ENCODE assay signal across 12 cellular contexts in the genomic region with DNA sequence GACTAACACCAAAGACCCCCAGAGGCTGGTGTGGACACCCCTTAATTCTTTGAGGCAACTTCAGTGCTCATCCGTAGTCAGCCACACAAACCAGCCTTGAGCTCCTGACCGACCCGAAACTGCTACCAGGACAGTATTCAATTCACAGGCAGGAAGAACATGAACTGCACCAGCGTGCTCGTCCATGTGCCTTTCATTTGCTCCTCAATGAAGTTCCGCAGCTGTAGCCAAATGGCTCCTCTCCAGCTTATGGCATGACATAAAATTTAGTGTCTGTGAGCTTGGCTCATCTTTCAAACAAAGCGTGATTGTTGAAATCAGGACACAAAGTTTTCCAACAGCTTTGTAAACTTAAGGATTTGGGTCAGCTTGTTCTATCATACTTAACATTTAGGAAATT.
DNase-seq lines count a peak whose midpoint lies in the region; ATAC-seq and TF ChIP-seq lines count a peak whose summit lies in the region.
"Had no signal": no experiment of that assay in that cellular context is flagged by ENCODE, and none has a peak within 500 bp of the region (broad histone marks: within the 10 kb centered on the region; RNA-seq: fewer than 3 reads in every experiment).

No MANE protein-coding gene starts in this region.

- peaks cover 7% of the 10 kb centered on the region; the same call in 1 of the 2 replicates for H3F3A ChIP-seq in GM23248 (ENCODE audit: insufficient read depth)

- no peak overlapping the region for H3K9ac ChIP-seq in GM23248

- peak overlapping the region; percentile 48 for H3K4me2 ChIP-seq in GM23248 (ENCODE audit: unreplicated experiment)

- H3K27me3 ChIP-seq in GM23248 (replicated peaks; ENCODE audit: insufficient read depth) (0 out of 2 replicates have a peak, but pooled peaks cover 5% of the 10 kb centered on the region), testis (no peaks in the 10 kb centered on the region)
- H3K27me3 ChIP-seq: foreskin keratinocyte had no signal

- intact Hi-C loops in testis (cut with DNase I; ENCODE audit: low total_unique reads) = no loop called here

- H3K27ac ChIP-seq in GM23248 (no peak overlapping the region), testis (no peak overlapping the region)
- H3K27ac ChIP-seq: foreskin keratinocyte had no signal

- TF ChIP-seq CTCF in testis (IDR thresholded peaks at IDR 0.05) = no peak

- no peak for ATAC-seq in HG03432 (IDR thresholded peaks at IDR 0.05; ENCODE audit: unreplicated experiment)
- ATAC-seq: foreskin keratinocyte had no signal

- H3K4me1 ChIP-seq in GM23248 (ENCODE audit: insufficient read depth) (peaks cover 21% of the 10 kb centered on the region), testis (no peaks in the 10 kb centered on the region)
- H3K4me1 ChIP-seq: foreskin keratinocyte had no signal

- peak; percentile 71 for DNase-seq in GM23248
- peak; percentile 19 for DNase-seq in cerebellar cortex (ENCODE audit: low spot score)
- peak; percentile 63 for DNase-seq in left kidney (ENCODE audit: low read depth, low spot score)
- peak; percentile 72 for DNase-seq in testis
- no peak for DNase-seq in SK-N-DZ (ENCODE audit: low spot score)
- no peak for DNase-seq in T1000 (lab: John Stamatoyannopoulos, UW)
- DNase-seq: activated CD4-positive, alpha-beta memory T cell treated with anti-CD3 and anti-CD28 coated beads, Interleukin-2, amount 10 ng/mL, durations not matched to agents 7 days and 5 days; CD8-positive, alpha-beta memory T cell; foreskin keratinocyte; stimulated activated CD4-positive, alpha-beta T cell treated with anti-CD3 and anti-CD28 coated beads, Interleukin-1b, Interleukin-23, amount 100 ng/mL, for 48 hours; trophoblast cell had no signal

- no peaks in the 10 kb centered on the region for H4K20me1 ChIP-seq in GM23248 (ENCODE audit: insufficient read depth)

- H3K4me3 ChIP-seq in GM23248 = 0 out of 2 replicates have a peak overlapping the region, but pooled peaks have one; percentile 18
- no peak overlapping the region for H3K4me3 ChIP-seq in testis

- no peak for TF ChIP-seq POLR2A in testis (IDR thresholded peaks at IDR 0.05)

- WGBS in GM23248 (ENCODE audit: low coverage in 1 of 2, low lambda C conversion rate in 2 of 2, missing lambda C conversion rate in 2 of 2), 2 experiments = 6 to 7% methylated on average over 7 of the region's 7 CpGs
- WGBS in testis, 2 donors = 35 to 46% methylated on average over 7 of the region's 7 CpGs

- H3K79me2 ChIP-seq in GM23248 (ENCODE audit: insufficient read depth) = no peaks in the 10 kb centered on the region

- no peaks in the 10 kb centered on the region for H3K9me2 ChIP-seq in GM23248 (ENCODE audit: insufficient read depth)

- H3K36me3 ChIP-seq in GM23248 (ENCODE audit: low read depth) (no peaks in the 10 kb centered on the region), testis (ENCODE audit: low read depth, missing control alignments) (no peaks in the 10 kb centered on the region)

- H3K9me3 ChIP-seq in GM23248 (ENCODE audit: low read depth) = no peaks in the 10 kb centered on the region
- no peaks in the 10 kb centered on the region for H3K9me3 ChIP-seq in testis

- no peak overlapping the region for H2AFZ ChIP-seq in GM23248

- in situ Hi-C loops in GM23248 (cut with MboI) = no loop called here

Comparison
In these comparisons a context has a peak if more than half of its experiments do, and no peak if none do; other contexts are left out.
1. DNase-seq: peak in GM23248 (single experiment), cerebellar cortex (single experiment), left kidney (single experiment) and testis (single experiment); none in SK-N-DZ (single experiment) and T1000 (single experiment).